19 cellular contexts compared by ENCODE assay signal in genomic region chr7:152553671-152554317, GRCh38.
DNase-seq lines count a peak whose midpoint lies in the region; TF ChIP-seq lines count a peak whose summit lies in the region.
"Had no signal": no experiment of that assay in that cellular context is flagged by ENCODE, and none has a peak within 500 bp of the region (broad histone marks: within the 10 kb centered on the region; RNA-seq: fewer than 3 reads in every experiment).

No MANE protein-coding gene starts in this region.

- no peaks in the 10 kb centered on the region for H3K79me2 ChIP-seq in mesendoderm (ENCODE audit: control insufficient read depth, insufficient read depth, low read length)

- no peaks in the 10 kb centered on the region for H3K27me3 Mint-ChIP-seq in endodermal cell (ENCODE audit: insufficient read depth)

- H3K4ac ChIP-seq in mesendoderm (ENCODE audit: low read depth, low read length), result no peak overlapping the region

- TF ChIP-seq EP300 in Ishikawa (IDR thresholded peaks at IDR 0.05; ENCODE audit: borderline replicate concordance), result no peak

- DNase-seq in endodermal cell (peak; percentile 74), mesendoderm (peak; percentile 75), NCI-H510A (lab: John Stamatoyannopoulos, UW) (no peak), mesenteric fat pad (ENCODE audit: low spot score) (no peak)
- DNase-seq in activated T-cell treated with anti-CD3 and anti-CD28 coated beads, Interleukin-2, amount 50 U/mL, for 1 hour, result no peak
- DNase-seq: CD8-positive, alpha-beta T cell; NCI-H1105; NCI-H1694 treated with DMSO at 0.1 percent for 48 hours; NCI-H2107; NCI-H2227 treated with DMSO at 0.1 percent for 48 hours; NCI-H524 treated with DMSO at 0.1 percent for 48 hours; PC-9; SIG-M5 had no signal

- H3K9me3 ChIP-seq in ES-I3 (ENCODE audit: control insufficient read depth, insufficient read depth, low read length) (no peaks in the 10 kb centered on the region), endodermal cell (ENCODE audit: control insufficient read depth, low read length) (no peaks in the 10 kb centered on the region)
- H3K9me3 ChIP-seq: A549, BLaER1, HAP-1 had no signal

- H3K4me1 ChIP-seq in ES-I3 (ENCODE audit: insufficient read depth, low read length) (no peaks in the 10 kb centered on the region), endodermal cell (ENCODE audit: control insufficient read depth, insufficient read depth, low read length) (no peaks in the 10 kb centered on the region), mesendoderm (ENCODE audit: control insufficient read depth, low read depth, low read length) (peaks cover 1% of the 10 kb centered on the region)
- H3K4me1 ChIP-seq: A549, BLaER1, HAP-1 had no signal

- H3K9me3 Mint-ChIP-seq in endodermal cell, result no peaks in the 10 kb centered on the region
- H3K9me3 Mint-ChIP-seq: CD8-positive, alpha-beta T cell had no signal

- 50 to 77% methylated on average over 4 to 11 of the region's 17 CpGs for WGBS in endodermal cell (ENCODE audit: insufficient coverage in 1 of 2, insufficient read length in 1 of 2), 2 experiments
- WGBS in mesendoderm (ENCODE audit: extremely low coverage, insufficient coverage, low lambda C conversion rate), result no CpG with 5 or more reads among the region's 17 CpGs

- no peak overlapping the region for H3K18ac ChIP-seq in mesendoderm (ENCODE audit: low read length)

- peak; percentile 10; the same call in 1 of the 2 replicates for TF ChIP-seq RAD21 in Ishikawa (IDR thresholded peaks at IDR 0.05; ENCODE audit: low read depth)

- no peaks in the 10 kb centered on the region for H3K36me3 Mint-ChIP-seq in endodermal cell (ENCODE audit: low read depth)
- H3K36me3 Mint-ChIP-seq: CD8-positive, alpha-beta T cell had no signal

- no peak overlapping the region for H2AK5ac ChIP-seq in mesendoderm (ENCODE audit: low read length)

- H3K4me1 Mint-ChIP-seq in endodermal cell, result peaks cover 22% of the 10 kb centered on the region

- H3K9ac ChIP-seq in ES-I3 (ENCODE audit: low read depth, low read length) (peak overlapping the region; percentile 9; the same call in 1 of the 2 replicates), endodermal cell (ENCODE audit: extremely low read depth, low read length, poor library complexity, severe bottlenecking) (no peak overlapping the region), mesendoderm (ENCODE audit: low read length) (peak overlapping the region; percentile 11)
- H3K9ac ChIP-seq: BLaER1 had no signal

- H3K4me3 ChIP-seq in endodermal cell (ENCODE audit: low read length), result no peak overlapping the region
- no peak overlapping the region for H3K4me3 ChIP-seq in mesendoderm (ENCODE audit: low read length)
- H3K4me3 ChIP-seq: A549, BLaER1, HAP-1, PC-9 had no signal

- H2BK15ac ChIP-seq in mesendoderm (replicated peaks; ENCODE audit: low read depth), result no peak overlapping the region

- H4K8ac ChIP-seq in mesendoderm (ENCODE audit: low read depth, low read length), result no peak overlapping the region

- no peak overlapping the region for H3K4me3 Mint-ChIP-seq in endodermal cell
- H3K4me3 Mint-ChIP-seq: CD8-positive, alpha-beta T cell had no signal

- peak; percentile 49 for TF ChIP-seq CTCF in endodermal cell (conservative IDR thresholded peaks at IDR 0.05)

- no peak overlapping the region for H3K27ac ChIP-seq in endodermal cell (ENCODE audit: low read depth, low read length)
- no peak overlapping the region for H3K27ac ChIP-seq in mesendoderm (ENCODE audit: low read depth, low read length)
- H3K27ac ChIP-seq: A549, BLaER1, PC-9, RWPE1 had no signal

- H3K27me3 ChIP-seq in endodermal cell (ENCODE audit: control insufficient read depth, insufficient read depth, low read length, poor library complexity, severe bottlenecking), result no peaks in the 10 kb centered on the region
- H3K27me3 ChIP-seq in mesendoderm (ENCODE audit: insufficient read depth, low read length, poor library complexity), result no peaks in the 10 kb centered on the region
- H3K27me3 ChIP-seq: BLaER1 had no signal

- no peak overlapping the region for H3K27ac Mint-ChIP-seq in endodermal cell
- H3K27ac Mint-ChIP-seq: CD8-positive, alpha-beta T cell had no signal

- H3K23ac ChIP-seq in mesendoderm (ENCODE audit: low read length), result no peak overlapping the region

- H3K36me3 ChIP-seq in ES-I3 (ENCODE audit: insufficient read depth, low read length), result no peaks in the 10 kb centered on the region
- no peaks in the 10 kb centered on the region for H3K36me3 ChIP-seq in endodermal cell (ENCODE audit: control insufficient read depth, insufficient read depth, low read length)
- H3K36me3 ChIP-seq in mesendoderm (ENCODE audit: control insufficient read depth, insufficient read depth, low read length), result no peaks in the 10 kb centered on the region
- H3K36me3 ChIP-seq: BLaER1, HAP-1 had no signal

- H3K79me1 ChIP-seq in mesendoderm (ENCODE audit: low read length), result no peaks in the 10 kb centered on the region

- no peak overlapping the region for H2BK120ac ChIP-seq in mesendoderm (ENCODE audit: low read depth, low read length)

- H3K56ac ChIP-seq in mesendoderm (ENCODE audit: low read length), result no peak overlapping the region

- H2BK5ac ChIP-seq in mesendoderm (ENCODE audit: low read length), result no peak overlapping the region

- no peak overlapping the region for H4K5ac ChIP-seq in mesendoderm (ENCODE audit: low read length)

- no peak overlapping the region for H3K4me2 ChIP-seq in mesendoderm (ENCODE audit: low read length)
- H3K4me2 ChIP-seq: A549, BLaER1, PC-9 had no signal

TF ChIP-seq in Ishikawa, 13 proteins besides CTCF, POLR2A, EP300 and RAD21:
- TF ChIP-seq MAX (IDR thresholded peaks at IDR 0.05) (no peak), ZBTB7A (IDR thresholded peaks at IDR 0.05; ENCODE audit: low read depth) (no peak), TAF1 (IDR thresholded peaks at IDR 0.05; ENCODE audit: low read depth) (no peak), CEBPB (IDR thresholded peaks at IDR 0.05) (no peak)
TF ChIP-seq in Ishikawa: peak in this region for 0.

Comparison
In these comparisons a context has a peak if more than half of its experiments do, and no peak if none do; other contexts are left out.
1. DNase-seq: peak in endodermal cell (single experiment) and mesendoderm (single experiment); none in NCI-H510A (single experiment), mesenteric fat pad (single experiment) and activated T-cell treated with anti-CD3 and anti-CD28 coated beads, Interleukin-2, amount 50 U/mL, for 1 hour (single experiment).